16 cellular contexts compared by ENCODE assay signal in the genomic region with DNA sequence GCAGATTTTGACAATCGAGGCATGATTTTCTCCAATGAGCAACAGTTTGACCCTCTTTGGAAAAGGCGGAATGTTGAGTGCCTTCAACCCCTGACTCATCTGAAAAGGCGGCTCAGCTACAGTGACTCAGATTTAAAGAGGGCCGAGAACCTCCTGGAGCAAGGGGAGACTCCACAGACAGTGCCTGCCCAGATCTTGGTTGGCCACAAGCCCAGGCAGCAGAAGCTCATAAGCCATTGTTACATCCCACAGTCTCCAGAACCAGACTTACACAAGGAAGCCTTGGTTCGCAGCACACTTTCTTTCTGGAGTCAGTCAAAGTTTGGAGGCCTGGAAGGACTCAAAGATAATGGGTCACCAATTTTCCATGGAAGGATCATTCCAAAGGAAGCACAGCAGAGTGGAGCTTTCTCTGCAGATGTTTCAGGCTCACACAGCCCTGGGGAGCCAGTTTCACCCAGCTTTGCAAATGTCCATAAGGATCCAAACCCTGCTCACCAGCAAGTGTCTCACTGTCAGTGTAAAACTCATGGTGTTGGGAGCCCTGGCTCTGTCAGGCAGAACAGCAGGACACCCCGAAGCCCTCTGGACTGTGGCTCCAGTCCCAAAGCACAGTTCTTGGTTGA. TPM values are rescaled to one million over a fixed set of nuclear protein-coding genes. Genes with fewer than 3 reads are reported as not detected.
A peak's percentile ranks its signal among the peaks of the same experiment; 100 is the strongest.
DNase-seq lines count a peak whose midpoint lies in the region; ATAC-seq and TF ChIP-seq lines count a peak whose summit lies in the region.
"Had no signal": no experiment of that assay in that cellular context is flagged by ENCODE, and none has a peak within 500 bp of the region (broad histone marks: within the 10 kb centered on the region; RNA-seq: fewer than 3 reads in every experiment).

No MANE protein-coding gene starts in this region.

- ATAC-seq in HG03039 (IDR thresholded peaks at IDR 0.05; ENCODE audit: unreplicated experiment) (no peak), HG03159 (IDR thresholded peaks at IDR 0.05; ENCODE audit: unreplicated experiment) (no peak)
- ATAC-seq: lower lobe of right lung had no signal

- peaks cover 5% of the 10 kb centered on the region for H3K36me3 ChIP-seq in skeletal muscle satellite cell (ENCODE audit: insufficient read depth, low read length)
- H3K36me3 ChIP-seq: prostate gland had no signal

- H3K4me3 ChIP-seq in fibroblast of mammary gland (ENCODE audit: control insufficient read depth, low read depth, low read length) (no peak overlapping the region), skeletal muscle satellite cell (ENCODE audit: low read length) (peak overlapping the region; percentile 4)
- H3K4me3 ChIP-seq: lower lobe of right lung, prostate gland, tibial nerve had no signal

- H3K9me3 ChIP-seq in skeletal muscle satellite cell (replicated peaks; ENCODE audit: low read length), result no peaks in the 10 kb centered on the region
- H3K9me3 ChIP-seq: lower lobe of right lung, prostate gland, tibial nerve had no signal

- H3K9ac ChIP-seq in skeletal muscle satellite cell (ENCODE audit: low read depth, low read length), result no peak overlapping the region

- no peak for TF ChIP-seq CTCF in fibroblast of mammary gland (conservative IDR thresholded peaks at IDR 0.05; ENCODE audit: control insufficient read depth, insufficient read depth, low read depth, low read length)

- H3K4me2 ChIP-seq in skeletal muscle satellite cell (ENCODE audit: low read length), result peak overlapping the region; percentile 27

- DNase-seq in H4 (ENCODE audit: low spot score), result peak; percentile 23
- DNase-seq in T1000 (lab: John Stamatoyannopoulos, UW), result peak; percentile 38
- peak; percentile 96 for DNase-seq in fibroblast of mammary gland (ENCODE audit: low read depth)
- DNase-seq in GM19240 (ENCODE audit: insufficient read length, low spot score), result no peak
- DNase-seq in NCI-H1436 treated with DMSO at 0.1 percent for 48 hours (lab: John Stamatoyannopoulos, UW), result no peak
- DNase-seq: activated T-cell treated with anti-CD3 and anti-CD28 coated beads, Interleukin-2, amount 50 U/mL, for 1 hour; DMS79; Karpas-422; lower lobe of right lung; NCI-H2227 treated with DMSO at 0.1 percent for 48 hours; WERI-Rb-1 had no signal

- H3K4me1 ChIP-seq in skeletal muscle satellite cell (ENCODE audit: control insufficient read depth, insufficient read depth, low read length), result peaks cover 17% of the 10 kb centered on the region
- H3K4me1 ChIP-seq: lower lobe of right lung, prostate gland had no signal

- H3K27me3 ChIP-seq in skeletal muscle satellite cell (ENCODE audit: control insufficient read depth, insufficient read depth, low read length), result no peaks in the 10 kb centered on the region
- H3K27me3 ChIP-seq: tibial nerve had no signal

RNA-seq across cellular contexts. Expression of gene PTPDC1, which starts 13.6 kb away (rescaled TPM):
- 2.8 and 3.3 TPM in 2 replicates for total RNA-seq in H4 (2014; rRNA removed; shearing (Covaris generic))
- total RNA-seq in skeletal muscle satellite cell (2012; rRNA removed), result 11.7 and 13.3 TPM in 2 replicates

Comparison
In these comparisons a context has a peak if more than half of its experiments do, and no peak if none do; other contexts are left out.
1. DNase-seq: peak in H4 (single experiment), T1000 (single experiment) and fibroblast of mammary gland (single experiment); none in GM19240 (single experiment) and NCI-H1436 treated with DMSO at 0.1 percent for 48 hours (single experiment).